ENCODE assay signal across 19 cellular contexts in genomic region chr22:19998232-19998951, GRCh38. TPM values are rescaled to one million over a fixed set of nuclear protein-coding genes. Genes with fewer than 3 reads are reported as not detected.
DNase-seq lines count a peak whose midpoint lies in the region; ATAC-seq and TF ChIP-seq lines count a peak whose summit lies in the region.
"Had no signal": no experiment of that assay in that cellular context is flagged by ENCODE, and none has a peak within 500 bp of the region (broad histone marks: within the 10 kb centered on the region; RNA-seq: fewer than 3 reads in every experiment).

No MANE protein-coding gene starts in this region.

- peak overlapping the region; percentile 57 for H3K27ac Mint-ChIP-seq in endothelial cell (ENCODE audit: unreplicated experiment)
- H3K27ac Mint-ChIP-seq: natural killer cell treated with Interleukin-12 subunit alpha and Interleukin-12 subunit beta and Interleukin-15 and Interleukin-18, amount 100 ng/mL, for 72 hours had no signal

- DNase-seq in COR-L47 (lab: John Stamatoyannopoulos, UW): peak; percentile 62
- DNase-seq in SK-N-SH: peak; percentile 71
- DNase-seq in endothelial cell (ENCODE audit: low spot score): no peak
- peak; percentile 52 for DNase-seq in osteoblast (ENCODE audit: insufficient read length, low spot score, missing footprints)
- no peak for DNase-seq in DMS114 treated with DMSO at 0.1 percent for 48 hours (lab: John Stamatoyannopoulos, UW; ENCODE audit: unreplicated experiment)
- DNase-seq in NCI-H2227 (lab: John Stamatoyannopoulos, UW; ENCODE audit: unreplicated experiment): no peak
- DNase-seq in RPMI8226: no peak
- DNase-seq: adrenal gland; mammary epithelial cell; NCI-H2171 treated with DMSO at 0.1 percent for 48 hours; NK-92 treated with Interleukin-12 subunit alpha and Interleukin-12 subunit beta, amount 100 ng/mL, for 24 hours; stimulated activated CD4-positive, alpha-beta T cell treated with anti-CD3 and anti-CD28 coated beads, Interleukin-2, amount 100 ng/mL, for 24 hours; T-helper 1 cell had no signal

- H3K79me2 ChIP-seq in SK-N-SH (ENCODE audit: insufficient read depth) (no peaks in the 10 kb centered on the region), osteoblast (ENCODE audit: insufficient read depth, low read length) (no peaks in the 10 kb centered on the region)

- POLR2A ChIA-PET in SK-N-SH (lab: Yijun Ruan, JAX): interaction anchor here (0.8 to 1.6 kb wide), 3 partner anchors 11 to 32 kb away, joined by 3 to 9 read pairs (median 3); no protein-coding TSS in a partner anchor

- H3K27ac ChIP-seq in SK-N-SH (ENCODE audit: low read depth in 2 of 2, low read length in 1 of 2) (peak overlapping the region in 1 of 2 experiments; percentile 97; a peak in 2 of 4 replicates), osteoblast (ENCODE audit: low read depth, low read length) (no peak overlapping the region)
- H3K27ac ChIP-seq: VCaP had no signal

- peaks cover 4% of the 10 kb centered on the region for H3K36me3 Mint-ChIP-seq in endothelial cell (ENCODE audit: low read depth, unreplicated experiment)

- no peak overlapping the region for H3K4me3 Mint-ChIP-seq in endothelial cell (ENCODE audit: unreplicated experiment)
- H3K4me3 Mint-ChIP-seq: natural killer cell treated with Interleukin-12 subunit alpha and Interleukin-12 subunit beta and Interleukin-15 and Interleukin-18, amount 100 ng/mL, for 72 hours had no signal

- H3K4me1 ChIP-seq in SK-N-SH (ENCODE audit: control insufficient read depth in 1 of 2, insufficient read depth in 2 of 2, low read depth in 1 of 2, low read length in 1 of 2): peaks cover 0 to 76% of the 10 kb centered on the region in 2 experiments; a peak in 2 of 4 replicates
- H3K4me1 ChIP-seq in osteoblast (ENCODE audit: insufficient read depth, low read length): peaks cover 27% of the 10 kb centered on the region

- H3K9me2 ChIP-seq in SK-N-SH: no peaks in the 10 kb centered on the region

- CTCF ChIA-PET in SK-N-SH (lab: Yijun Ruan, JAX): interaction anchor here (1.5 to 5.5 kb wide), 5 partner anchors 9 to 27 kb away, joined by 3 to 70 read pairs (median 15); no protein-coding TSS in a partner anchor

- H3K4me2 ChIP-seq in SK-N-SH (no peak overlapping the region), osteoblast (ENCODE audit: insufficient read depth, low read length) (no peak overlapping the region)

- ATAC-seq in GM21526 (IDR thresholded peaks at IDR 0.05; ENCODE audit: low FRiP score, unreplicated experiment): no peak
- ATAC-seq: HCT116; HepG2; natural killer cell treated with Interleukin-12 subunit alpha and Interleukin-12 subunit beta and Interleukin-15 and Interleukin-18, amount 100 ng/mL, for 72 hours; sciatic nerve had no signal

- TF ChIP-seq CTCF in SK-N-SH (IDR thresholded peaks at IDR 0.05) (no peak), endothelial cell (IDR thresholded peaks at IDR 0.05; ENCODE audit: unreplicated experiment) (no peak), osteoblast (IDR thresholded peaks at IDR 0.05; ENCODE audit: extremely low read depth, low read depth, low read length) (no peak)

- no peak overlapping the region for H3K4me3 ChIP-seq in SK-N-SH (ENCODE audit: low read depth in 2 of 2, low read length in 1 of 2)
- no peak overlapping the region for H3K4me3 ChIP-seq in osteoblast (ENCODE audit: insufficient read depth, low read length)
- H3K4me3 ChIP-seq: adrenal gland had no signal

- H2AFZ ChIP-seq in SK-N-SH (ENCODE audit: low read depth): peak overlapping the region; percentile 35; the same call in 1 of the 2 replicates
- peak overlapping the region; percentile 35 for H2AFZ ChIP-seq in osteoblast (ENCODE audit: low read length)

- H3K9ac ChIP-seq in SK-N-SH: no peak overlapping the region

- H3K36me3 ChIP-seq in SK-N-SH (replicated peaks in 1 of 2; ENCODE audit: control insufficient read depth in 1 of 2, insufficient read depth in 2 of 2, low read length in 1 of 2) (no peaks in the 10 kb centered on the region), osteoblast (ENCODE audit: insufficient read depth, low read length) (no peaks in the 10 kb centered on the region)
- H3K36me3 ChIP-seq: adrenal gland had no signal

- no peaks in the 10 kb centered on the region for H3F3A ChIP-seq in SK-N-SH (replicated peaks; ENCODE audit: insufficient read depth)

- no peak; the same call in 1 of the 2 replicates for TF ChIP-seq RAD21 in SK-N-SH (IDR thresholded peaks at IDR 0.05; ENCODE audit: low read length)

- H3K27me3 Mint-ChIP-seq in endothelial cell (ENCODE audit: unreplicated experiment): peaks cover 17% of the 10 kb centered on the region
- H3K27me3 Mint-ChIP-seq: natural killer cell treated with Interleukin-12 subunit alpha and Interleukin-12 subunit beta and Interleukin-15 and Interleukin-18, amount 100 ng/mL, for 72 hours had no signal

- no peaks in the 10 kb centered on the region for H4K20me1 ChIP-seq in SK-N-SH (ENCODE audit: insufficient read depth)
- H4K20me1 ChIP-seq in osteoblast (ENCODE audit: insufficient read depth, low read length): no peaks in the 10 kb centered on the region

- 56% methylated on average over 6 of the region's 16 CpGs for WGBS in SK-N-SH (ENCODE audit: low lambda C conversion rate)

- H3K4me1 Mint-ChIP-seq in endothelial cell (ENCODE audit: unreplicated experiment): peaks cover 11% of the 10 kb centered on the region

- H3K9me3 ChIP-seq in SK-N-SH: 0 out of 2 replicates have a peak, but pooled peaks cover under 1% of the 10 kb centered on the region
- no peaks in the 10 kb centered on the region for H3K9me3 ChIP-seq in osteoblast (ENCODE audit: low read depth, low read length)
- H3K9me3 ChIP-seq: adrenal gland had no signal

- TF ChIP-seq EP300 in SK-N-SH (IDR thresholded peaks at IDR 0.05; ENCODE audit: borderline replicate concordance in 1 of 2, low read depth in 1 of 2, low read length in 1 of 2): peak in 1 of 2 experiments; percentile 48; a peak in 1 of 4 replicates

- peaks cover under 1% of the 10 kb centered on the region for H3K9me3 Mint-ChIP-seq in endothelial cell (ENCODE audit: unreplicated experiment)

- H3K27me3 ChIP-seq in SK-N-SH (ENCODE audit: insufficient read depth) (no peaks in the 10 kb centered on the region), osteoblast (ENCODE audit: insufficient read depth, low read length) (no peaks in the 10 kb centered on the region)
- H3K27me3 ChIP-seq: adrenal gland had no signal

TF ChIP-seq in SK-N-SH, 30 proteins besides CTCF, POLR2A, EP300 and RAD21:
- TF ChIP-seq TAF1 (IDR thresholded peaks at IDR 0.05; ENCODE audit: borderline replicate concordance, low read depth, low read length) (no peak), GATA2 (CRISPR knock-in tag; IDR thresholded peaks at IDR 0.05) (peak; percentile 29; the same call in 1 of the 2 replicates)

RNA-seq across cellular contexts. Expression of gene ARVCF, which starts 18.2 kb away (rescaled TPM):
- 27.4 and 33.0 TPM in 2 replicates for polyA plus RNA-seq in SK-N-SH (2012; rRNA removed)
- 8.7 and 26.7 TPM in 2 replicates for polyA plus RNA-seq in SK-N-SH (2012; cell fraction: cytosol; rRNA removed)
- 105 and 141 TPM in 2 replicates for polyA plus RNA-seq in SK-N-SH (2012; cell fraction: nucleus; rRNA removed)
- total RNA-seq in endothelial cell (ENCODE audit: unreplicated experiment) (67.3 TPM), osteoblast (19.7 and 27.1 TPM in 2 replicates)

RNA-seq across cellular contexts. Expression of gene TANGO2, which starts 22.5 kb away (rescaled TPM):
- 20.7 and 25.5 TPM in 2 replicates for polyA plus RNA-seq in SK-N-SH (2012; rRNA removed)
- polyA plus RNA-seq in SK-N-SH (2012; cell fraction: cytosol; rRNA removed): 10.1 and 15.9 TPM in 2 replicates
- 28.8 and 32.7 TPM in 2 replicates for polyA plus RNA-seq in SK-N-SH (2012; cell fraction: nucleus; rRNA removed)
- 15.3 TPM for total RNA-seq in endothelial cell (ENCODE audit: unreplicated experiment)
- 41.8 and 43.8 TPM in 2 replicates for total RNA-seq in osteoblast

RNA-seq across cellular contexts. Expression of gene TXNRD2, which starts 56.8 kb away (rescaled TPM):
- polyA plus RNA-seq in SK-N-SH (2012; rRNA removed): 33.5 and 34.7 TPM in 2 replicates
- polyA plus RNA-seq in SK-N-SH (2012; cell fraction: cytosol; rRNA removed): 16.1 and 21.5 TPM in 2 replicates
- 59.6 and 61.9 TPM in 2 replicates for polyA plus RNA-seq in SK-N-SH (2012; cell fraction: nucleus; rRNA removed)
- total RNA-seq in endothelial cell (ENCODE audit: unreplicated experiment): 23.0 TPM
- 19.5 and 21.5 TPM in 2 replicates for total RNA-seq in osteoblast

RNA-seq across cellular contexts. Expression of gene COMT, which starts 56.8 kb away (rescaled TPM):
- 205 and 343 TPM in 2 replicates for polyA plus RNA-seq in SK-N-SH (2012; rRNA removed)
- 170 and 298 TPM in 2 replicates for polyA plus RNA-seq in SK-N-SH (2012; cell fraction: cytosol; rRNA removed)
- 209 and 222 TPM in 2 replicates for polyA plus RNA-seq in SK-N-SH (2012; cell fraction: nucleus; rRNA removed)
- total RNA-seq in endothelial cell (ENCODE audit: unreplicated experiment) (49.0 TPM), osteoblast (220 and 288 TPM in 2 replicates)

Comparison
In these comparisons a context has a peak if more than half of its experiments do, and no peak if none do; other contexts are left out.
1. DNase-seq: peak in COR-L47 (single experiment), SK-N-SH (single experiment) and osteoblast (single experiment); none in endothelial cell (single experiment), DMS114 treated with DMSO at 0.1 percent for 48 hours (single experiment), NCI-H2227 (single experiment) and RPMI8226 (single experiment).